22 cellular contexts compared by ENCODE assay signal in genomic region chr9:127370147-127370579, GRCh38. TPM values are rescaled to one million over a fixed set of nuclear protein-coding genes. Genes with fewer than 3 reads are reported as not detected.
A peak's percentile ranks its signal among the peaks of the same experiment; 100 is the strongest.
DNase-seq lines count a peak whose midpoint lies in the region; ATAC-seq and TF ChIP-seq lines count a peak whose summit lies in the region.
"Had no signal": no experiment of that assay in that cellular context is flagged by ENCODE, and none has a peak within 500 bp of the region (broad histone marks: within the 10 kb centered on the region; RNA-seq: fewer than 3 reads in every experiment).

No MANE protein-coding gene starts in this region.

- no peaks in the 10 kb centered on the region for H3K4me1 Mint-ChIP-seq in activated T-cell treated with anti-CD3 and anti-CD28 coated beads, Interleukin-2, amount 50 U/mL, for 72 hours (ENCODE audit: low read depth)
- H3K4me1 Mint-ChIP-seq: CD4-positive, alpha-beta memory T cell; IgD-negative memory B cell had no signal

- no peak for TF ChIP-seq POLR2A in testis (IDR thresholded peaks at IDR 0.05)

- H3K4me3 ChIP-seq in right atrium auricular region = no peak overlapping the region
- no peak overlapping the region for H3K4me3 ChIP-seq in heart right ventricle
- H3K4me3 ChIP-seq in testis = no peak overlapping the region
- H3K4me3 ChIP-seq: BLaER1 treated with 17β-estradiol and CSF1 and Interleukin-3, amounts not matched to agents 10 nM and 100 nM had no signal

- H3K4me1 ChIP-seq in right atrium auricular region (peaks cover 0 to 14% of the 10 kb centered on the region in 2 donors), heart right ventricle (peaks cover 0 to 24% (median 11%) of the 10 kb centered on the region in 9 donors), testis (peaks cover 3% of the 10 kb centered on the region)

- no peak for TF ChIP-seq CTCF in right atrium auricular region (IDR thresholded peaks at IDR 0.05)
- no peak for TF ChIP-seq CTCF in heart right ventricle (IDR thresholded peaks at IDR 0.05)
- TF ChIP-seq CTCF in testis (IDR thresholded peaks at IDR 0.05) = no peak

- WGBS in heart right ventricle, 2 donors = 31 to 34% methylated on average over 7 of the region's 7 CpGs
- 73 to 81% methylated on average over 7 of the region's 7 CpGs for WGBS in testis, 2 donors

- no peaks in the 10 kb centered on the region for H3K36me3 Mint-ChIP-seq in activated T-cell treated with anti-CD3 and anti-CD28 coated beads, Interleukin-2, amount 50 U/mL, for 72 hours (ENCODE audit: insufficient read depth in 2 of 2)
- H3K36me3 Mint-ChIP-seq: CD4-positive, alpha-beta memory T cell had no signal

- ATAC-seq in Right ventricle myocardium inferior (peak; percentile 36), heart right ventricle (peak; percentile 36 to 57 (median 48)), HG03159 (IDR thresholded peaks at IDR 0.05; ENCODE audit: unreplicated experiment) (no peak), HG02852 (IDR thresholded peaks at IDR 0.05; ENCODE audit: unreplicated experiment) (no peak)
- ATAC-seq in activated T-cell treated with anti-CD3 and anti-CD28 coated beads, Interleukin-2, amount 50 U/mL, for 72 hours (replicated peaks in 1 of 2) = no peak

- H3K36me3 ChIP-seq in right atrium auricular region (no peaks in the 10 kb centered on the region), heart right ventricle (peaks cover 0 to 20% (median 3%) of the 10 kb centered on the region in 9 donors), testis (ENCODE audit: low read depth, missing control alignments) (no peaks in the 10 kb centered on the region)
- H3K36me3 ChIP-seq: BLaER1 treated with 17β-estradiol and CSF1 and Interleukin-3, amounts not matched to agents 10 nM and 100 nM had no signal

- H3K27ac ChIP-seq in right atrium auricular region (no peak overlapping the region), heart right ventricle (peak overlapping the region in 3 of 10 donors; percentile 13 to 18 (median 16)), testis (no peak overlapping the region)

- no peak overlapping the region for H3K27ac Mint-ChIP-seq in activated T-cell treated with anti-CD3 and anti-CD28 coated beads, Interleukin-2, amount 50 U/mL, for 72 hours
- H3K27ac Mint-ChIP-seq: CD4-positive, alpha-beta memory T cell; HFFc6; IgD-negative memory B cell had no signal

- DNase-seq in Right ventricle myocardium inferior (ENCODE audit: missing footprints) = no peak
- no peak for DNase-seq in right atrium auricular region (ENCODE audit: low spot score)
- peak; percentile 43 for DNase-seq in cerebellum (ENCODE audit: low spot score)
- DNase-seq in heart right ventricle = no peak
- peak; percentile 9 for DNase-seq in testis
- no peak for DNase-seq in activated T-cell treated with anti-CD3 and anti-CD28 coated beads, Interleukin-2, amount 50 U/mL, for 72 hours
- DNase-seq: 8988T; CD4-positive, alpha-beta memory T cell; DND-41; HFFc6; NCI-H1694; NCI-H2081; NCI-H2171 treated with DMSO at 0.1 percent for 48 hours; NCI-H446; NCI-H526; OCI-M1; SHP77 had no signal

- no peak overlapping the region for H3K4me3 Mint-ChIP-seq in activated T-cell treated with anti-CD3 and anti-CD28 coated beads, Interleukin-2, amount 50 U/mL, for 72 hours
- H3K4me3 Mint-ChIP-seq: CD4-positive, alpha-beta memory T cell; H9; HFFc6; IgD-negative memory B cell had no signal

- H3K9me3 Mint-ChIP-seq in activated T-cell treated with anti-CD3 and anti-CD28 coated beads, Interleukin-2, amount 50 U/mL, for 72 hours = no peaks in the 10 kb centered on the region
- H3K9me3 Mint-ChIP-seq: CD4-positive, alpha-beta memory T cell; H9; HFFc6; IgD-negative memory B cell had no signal

- H3K9me3 ChIP-seq in right atrium auricular region = no peaks in the 10 kb centered on the region
- no peaks in the 10 kb centered on the region for H3K9me3 ChIP-seq in heart right ventricle
- no peaks in the 10 kb centered on the region for H3K9me3 ChIP-seq in testis
- H3K9me3 ChIP-seq: BLaER1 treated with 17β-estradiol and CSF1 and Interleukin-3, amounts not matched to agents 10 nM and 100 nM had no signal

- peaks cover 57% of the 10 kb centered on the region for H3K27me3 Mint-ChIP-seq in activated T-cell treated with anti-CD3 and anti-CD28 coated beads, Interleukin-2, amount 50 U/mL, for 72 hours (ENCODE audit: low read depth)
- H3K27me3 Mint-ChIP-seq: IgD-negative memory B cell had no signal

- intact Hi-C loops in Right ventricle myocardium inferior (cut with DNase I) = no loop called here
- intact Hi-C loops in heart right ventricle (cut with DNase I) = no loop called here
- intact Hi-C loops in testis (cut with DNase I; ENCODE audit: low total_unique reads) = no loop called here

- no peaks in the 10 kb centered on the region for H3K27me3 ChIP-seq in right atrium auricular region
- no peaks in the 10 kb centered on the region for H3K27me3 ChIP-seq in heart right ventricle
- no peaks in the 10 kb centered on the region for H3K27me3 ChIP-seq in testis
- H3K27me3 ChIP-seq: BLaER1 treated with 17β-estradiol and CSF1 and Interleukin-3, amounts not matched to agents 10 nM and 100 nM had no signal

RNA-seq across cellular contexts. Expression of gene SLC2A8, which starts 26.8 kb away (rescaled TPM):
- total RNA-seq in Right ventricle myocardium inferior (15.0 TPM), right atrium auricular region (10 to 100 TPM; 19.2 to 19.8 TPM), cerebellum (21.3 TPM), heart right ventricle (10 to 100 TPM; 10.0 to 26.7 (median 13.1) TPM), testis (10 to 100 TPM; 62.7 to 68.6 TPM)
- polyA plus RNA-seq in heart right ventricle (10 to 100 TPM; 18.9 to 21.7 TPM), testis (ENCODE audit: insufficient read depth, low read depth, low replicate concordance) (128 TPM)
- total RNA-seq in activated T-cell treated with anti-CD3 and anti-CD28 coated beads, Interleukin-2, amount 50 U/mL, for 72 hours = 10 to 100 TPM; 11.4 to 13.8 TPM

RNA-seq across cellular contexts. Expression of gene ZNF79, which starts 54.0 kb away (rescaled TPM):
- 6.1 TPM for total RNA-seq in Right ventricle myocardium inferior
- total RNA-seq in right atrium auricular region = 1 to 10 TPM; 5.7 TPM
- 11.9 TPM for total RNA-seq in cerebellum
- total RNA-seq in heart right ventricle = 1 to 10 TPM; 4.4 to 8.3 (median 6.4) TPM
- 1 to 10 TPM; 2.1 to 4.5 TPM for polyA plus RNA-seq in heart right ventricle
- 10 to 100 TPM; 19.5 to 24.5 TPM for total RNA-seq in testis
- polyA plus RNA-seq in testis (ENCODE audit: insufficient read depth, low read depth, low replicate concordance) = 15.9 TPM
- 10 to 100 TPM; 10.4 to 16.1 TPM for total RNA-seq in activated T-cell treated with anti-CD3 and anti-CD28 coated beads, Interleukin-2, amount 50 U/mL, for 72 hours

Comparison
In these comparisons a context has a peak if more than half of its experiments do, and no peak if none do; other contexts are left out.
1. ATAC-seq: peak in Right ventricle myocardium inferior (single experiment) and heart right ventricle (8 of 8); none in HG03159 (single experiment), HG02852 (single experiment) and activated T-cell treated with anti-CD3 and anti-CD28 coated beads, Interleukin-2, amount 50 U/mL, for 72 hours (0 of 2).
2. DNase-seq: peak in cerebellum (single experiment) and testis (single experiment); none in Right ventricle myocardium inferior (single experiment), right atrium auricular region (single experiment), heart right ventricle (0 of 2) and activated T-cell treated with anti-CD3 and anti-CD28 coated beads, Interleukin-2, amount 50 U/mL, for 72 hours (0 of 2).